Comparison of ENCODE assay signal across 11 cellular contexts in genomic region chr4:783133-783541, GRCh38. TPM values are rescaled to one million over a fixed set of nuclear protein-coding genes. Genes with fewer than 3 reads are reported as not detected.
DNase-seq lines count a peak whose midpoint lies in the region; ATAC-seq and TF ChIP-seq lines count a peak whose summit lies in the region.
"Had no signal": no experiment of that assay in that cellular context is flagged by ENCODE, and none has a peak within 500 bp of the region (broad histone marks: within the 10 kb centered on the region; RNA-seq: fewer than 3 reads in every experiment).

No MANE protein-coding gene starts in this region.

- H3K4me1 ChIP-seq in PC-3 (ENCODE audit: insufficient read depth, low read length) (peaks cover 13% of the 10 kb centered on the region), hepatocyte (ENCODE audit: insufficient read depth) (peaks cover 30% of the 10 kb centered on the region), spleen (peaks cover 25 to 92% (median 73%) of the 10 kb centered on the region in 6 donors)

- peak overlapping the region; percentile 91 for H3K4me2 ChIP-seq in PC-3 (ENCODE audit: low read length)
- H3K4me2 ChIP-seq in hepatocyte, result peak overlapping the region; percentile 75

- peaks cover 7% of the 10 kb centered on the region for H3K36me3 ChIP-seq in PC-3 (ENCODE audit: low read depth, low read length)
- no peaks in the 10 kb centered on the region for H3K36me3 ChIP-seq in hepatocyte (replicated peaks; ENCODE audit: insufficient read depth, low read depth)
- H3K36me3 ChIP-seq in spleen, result peaks cover 0 to 24% (median 14%) of the 10 kb centered on the region in 6 donors

- ATAC-seq in PC-3, result no peak
- no peak for ATAC-seq in GM18498 (IDR thresholded peaks at IDR 0.05; ENCODE audit: unreplicated experiment)
- ATAC-seq in GM19035 (IDR thresholded peaks at IDR 0.05; ENCODE audit: unreplicated experiment), result no peak

- no peaks in the 10 kb centered on the region for H3K9me2 ChIP-seq in PC-3 (replicated peaks; ENCODE audit: low read length)
- no peaks in the 10 kb centered on the region for H3K9me2 ChIP-seq in hepatocyte (replicated peaks; ENCODE audit: insufficient read depth)

- H3K4me3 ChIP-seq in PC-3 (ENCODE audit: low read length) (no peak overlapping the region), hepatocyte (no peak overlapping the region), spleen (peak overlapping the region in 1 of 8 donors; percentile 95)

- no peaks in the 10 kb centered on the region for H3F3A ChIP-seq in PC-3 (ENCODE audit: low read length, unreplicated experiment)

- H3K27me3 ChIP-seq in PC-3 (ENCODE audit: low read length) (no peaks in the 10 kb centered on the region), hepatocyte (peaks cover 26% of the 10 kb centered on the region), spleen (replicated peaks in 1 of 7) (peaks cover 3 to 43% (median 30%) of the 10 kb centered on the region in 7 donors)

- H3K27ac ChIP-seq in PC-3 (ENCODE audit: low read length), result peak overlapping the region; percentile 92; the same call in 1 of the 2 replicates
- H3K27ac ChIP-seq in hepatocyte, result peak overlapping the region; percentile 94
- peak overlapping the region; percentile 36 to 96 (median 92) for H3K27ac ChIP-seq in spleen

- no TSS peak for BruUV-seq in PC-3 (replicated peaks; lab: Mats Ljungman, UMichigan)

- TF ChIP-seq CTCF in PC-3 (conservative IDR thresholded peaks at IDR 0.05; ENCODE audit: low read depth, low read length) (no peak), hepatocyte (IDR thresholded peaks at IDR 0.05; ENCODE audit: poor library complexity) (no peak), spleen (IDR thresholded peaks at IDR 0.05 in 8 of 11, conservative IDR thresholded peaks at IDR 0.05 in 3 of 11) (no peak)

- H3K9ac ChIP-seq in PC-3 (ENCODE audit: low read length), result no peak overlapping the region

- H2AFZ ChIP-seq in PC-3 (ENCODE audit: low read length), result no peak overlapping the region
- H2AFZ ChIP-seq in hepatocyte, result peak overlapping the region; percentile 34

- CTCF ChIA-PET in PC-3 (lab: Charles Lee), result no interaction called here

- DNase-seq in NCI-H2171 treated with DMSO at 0.1 percent for 48 hours (lab: John Stamatoyannopoulos, UW) (peak; percentile 3), NCI-H2171 (lab: John Stamatoyannopoulos, UW) (no peak), PC-3 (no peak), hepatocyte (ENCODE audit: low spot score) (no peak), spleen (peak; percentile 75), NCI-H2081 treated with DMSO at 0.1 percent for 48 hours (lab: John Stamatoyannopoulos, UW) (no peak)
- DNase-seq: 8988T, NCI-H446 treated with DMSO at 0.1 percent for 48 hours had no signal

- no peaks in the 10 kb centered on the region for H3K9me3 ChIP-seq in PC-3 (ENCODE audit: low read length)
- no peaks in the 10 kb centered on the region for H3K9me3 ChIP-seq in hepatocyte (ENCODE audit: low read depth)
- H3K9me3 ChIP-seq in spleen, result no peaks in the 10 kb centered on the region

- intact Hi-C loops in PC-3 (cut with micrococcal nuclease) (no loop called here), spleen (cut with DNase I; ENCODE audit: low total_unique reads) (no loop called here)

- WGBS in hepatocyte (ENCODE audit: low lambda C conversion rate, missing lambda C conversion rate), result 100% methylated on average over 3 of the region's 3 CpGs
- WGBS in spleen, 5 donors, result 78 to 89% (median 83%) methylated on average over 2 to 3 of the region's 3 CpGs

- peaks cover 33% of the 10 kb centered on the region for H3K79me2 ChIP-seq in PC-3 (ENCODE audit: low read length)
- H3K79me2 ChIP-seq in hepatocyte, result peaks cover 33% of the 10 kb centered on the region

- no peak for TF ChIP-seq POLR2A in spleen (IDR thresholded peaks at IDR 0.05)

- H4K20me1 ChIP-seq in PC-3 (ENCODE audit: low read length), result peaks cover 14% of the 10 kb centered on the region; the same call in 1 of the 2 replicates
- H4K20me1 ChIP-seq in hepatocyte (ENCODE audit: insufficient read depth, poor library complexity, severe bottlenecking), result peaks cover 22% of the 10 kb centered on the region

- POLR2A ChIA-PET in PC-3 (lab: Charles Lee; ENCODE audit: unreplicated experiment), result no interaction called here

RNA-seq across cellular contexts. Expression of gene CPLX1, which starts 42.8 kb away (rescaled TPM):
- total RNA-seq in PC-3 (2014; rRNA removed) (0.87 and 2.6 TPM in 2 replicates), hepatocyte (0.16 and 0.30 TPM in 2 replicates), spleen (10 to 100 TPM in 4 of 7 donors, 1 to 10 TPM in 3; 1.3 to 20.7 (median 12.4) TPM)
- polyA plus RNA-seq in hepatocyte (1.6 and 2.0 TPM in 2 replicates), spleen (10 to 100 TPM in 2 of 3 donors, 1 to 10 TPM in 1; 5.1 to 12.3 (median 10.7) TPM)
- total RNA-seq: bronchial epithelial cell had no signal

Comparison
In these comparisons a context has a peak if more than half of its experiments do, and no peak if none do; other contexts are left out.
1. DNase-seq: peak in NCI-H2171 treated with DMSO at 0.1 percent for 48 hours (single experiment) and spleen (single experiment); none in NCI-H2171 (single experiment), PC-3 (single experiment), hepatocyte (single experiment) and NCI-H2081 treated with DMSO at 0.1 percent for 48 hours (single experiment).
2. Peak in every context shown above with its lines, with median percentiles within 50 percentile points of each other: H3K27ac ChIP-seq.